Comparison of ENCODE assay signal across 8 cellular contexts in genomic region chr16:67013238-67013822, GRCh38. TPM values are rescaled to one million over a fixed set of nuclear protein-coding genes. Genes with fewer than 3 reads are reported as not detected.
DNase-seq lines count a peak whose midpoint lies in the region; ATAC-seq, FAIRE-seq and TF ChIP-seq lines count a peak whose summit lies in the region.

No MANE protein-coding gene starts in this region.

- POLR2A ChIA-PET in AG04450 (lab: Yijun Ruan, JAX): interaction anchor here (0.7 kb wide), 1 partner anchor 109 kb away, joined by 3 read pairs; no protein-coding TSS in a partner anchor

- H3K4me1 ChIP-seq in mucosa of stomach (ENCODE audit: control insufficient read depth, insufficient read depth, low read length): peaks cover 6% of the 10 kb centered on the region

- CTCF ChIA-PET in AG04450 (lab: Charles Lee): interaction anchor here (0.6 to 2.2 kb wide), 5 partner anchors 88 to 510 kb away, joined by 3 to 11 read pairs (median 4); partner anchors contain the start of gene NAE1

- no peak for ATAC-seq in GM18867 (IDR thresholded peaks at IDR 0.05; ENCODE audit: unreplicated experiment)
- ATAC-seq in HG02588 (IDR thresholded peaks at IDR 0.05; ENCODE audit: unreplicated experiment): no peak

- TF ChIP-seq CTCF in AG04450 (IDR thresholded peaks at IDR 0.05; ENCODE audit: low read depth, low read length): no peak
- TF ChIP-seq CTCF in HFF-Myc (IDR thresholded peaks at IDR 0.05; ENCODE audit: low read depth, low read length, missing control alignments): no peak
- no peak for TF ChIP-seq CTCF in bronchial epithelial cell (IDR thresholded peaks at IDR 0.05; ENCODE audit: insufficient read depth, low read length, severe bottlenecking)
- no peak for TF ChIP-seq CTCF in endothelial cell (IDR thresholded peaks at IDR 0.05; ENCODE audit: unreplicated experiment)

- H3K9ac ChIP-seq in mucosa of stomach (ENCODE audit: low read length): peak overlapping the region; percentile 51

- DNase-seq in AG04450 (ENCODE audit: low read depth, low spot score): no peak
- no peak for DNase-seq in HFF-Myc (ENCODE audit: extremely low read depth, low read depth)
- DNase-seq in bronchial epithelial cell (ENCODE audit: low read depth): no peak
- DNase-seq in Kasumi-1 (lab: John Stamatoyannopoulos, UW): no peak
- DNase-seq in endothelial cell (ENCODE audit: low spot score): no peak

- no peaks in the 10 kb centered on the region for H3K9me3 Mint-ChIP-seq in endothelial cell (ENCODE audit: unreplicated experiment)

- H3K36me3 ChIP-seq in bronchial epithelial cell (ENCODE audit: control insufficient read depth, insufficient read depth, low read length) (no peaks in the 10 kb centered on the region), mucosa of stomach (ENCODE audit: control insufficient read depth, insufficient read depth, low read length) (no peaks in the 10 kb centered on the region)

- no peak overlapping the region for H3K4me3 Mint-ChIP-seq in endothelial cell (ENCODE audit: unreplicated experiment)

- no peaks in the 10 kb centered on the region for H3K36me3 Mint-ChIP-seq in endothelial cell (ENCODE audit: low read depth, unreplicated experiment)

- H3K27ac Mint-ChIP-seq in endothelial cell (ENCODE audit: unreplicated experiment): no peak overlapping the region

- H3K27me3 Mint-ChIP-seq in endothelial cell (ENCODE audit: unreplicated experiment): peaks cover 14% of the 10 kb centered on the region

- H3K4me3 ChIP-seq in AG04450 (ENCODE audit: low read depth, low read length): peak overlapping the region; percentile 50
- H3K4me3 ChIP-seq in HFF-Myc (replicated peaks; ENCODE audit: low read depth, low read length): peak overlapping the region; percentile 34
- peak overlapping the region; percentile 30 for H3K4me3 ChIP-seq in bronchial epithelial cell (ENCODE audit: low read depth, low read length)
- no peak overlapping the region for H3K4me3 ChIP-seq in mucosa of stomach (ENCODE audit: low read length)

- H3K27me3 ChIP-seq in AG04450 (ENCODE audit: control insufficient read depth, insufficient read depth, low read length) (peaks cover 13% of the 10 kb centered on the region), bronchial epithelial cell (ENCODE audit: control insufficient read depth, insufficient read depth, low read length) (peaks cover 7% of the 10 kb centered on the region), mucosa of stomach (ENCODE audit: control insufficient read depth, insufficient read depth, low read length) (peaks cover 32% of the 10 kb centered on the region)

- H3K27ac ChIP-seq in AG04450 (ENCODE audit: low read depth, low read length): no peak overlapping the region

- no peak for FAIRE-seq in bronchial epithelial cell (lab: Jason Lieb, UNC)

- H3K9me3 ChIP-seq in AG04450 (ENCODE audit: control insufficient read depth, insufficient read depth, low read length) (no peaks in the 10 kb centered on the region), mucosa of stomach (ENCODE audit: control insufficient read depth, low read length) (no peaks in the 10 kb centered on the region)

- H3K4me1 Mint-ChIP-seq in endothelial cell (ENCODE audit: unreplicated experiment): no peaks in the 10 kb centered on the region

RNA-seq across cellular contexts. Expression of gene CBFB, which starts 15.6 kb away (rescaled TPM):
- 35.9 and 46.1 TPM in 2 replicates for polyA plus RNA-seq in AG04450 (2011; rRNA removed)
- 50.0 and 63.2 TPM in 2 replicates for polyA minus RNA-seq in AG04450 (2011; rRNA and poly(A)+ RNA removed)
- 101 and 121 TPM in 2 replicates for total RNA-seq in bronchial epithelial cell
- 65.8 TPM for total RNA-seq in endothelial cell (ENCODE audit: unreplicated experiment)

RNA-seq across cellular contexts. Expression of gene CES4A, which starts 24.9 kb away (rescaled TPM):
- polyA plus RNA-seq in AG04450 (2011; rRNA removed): 2.8 and 3.3 TPM in 2 replicates
- 1.4 and 1.9 TPM in 2 replicates for polyA minus RNA-seq in AG04450 (2011; rRNA and poly(A)+ RNA removed)
- total RNA-seq in bronchial epithelial cell (1.1 and 1.5 TPM in 2 replicates), endothelial cell (ENCODE audit: unreplicated experiment) (1.1 TPM)

RNA-seq across cellular contexts. Expression of gene CES3, which starts 52.3 kb away (rescaled TPM):
- 0.06 and 0.12 TPM in 2 replicates for polyA plus RNA-seq in AG04450 (2011; rRNA removed)
- polyA minus RNA-seq in AG04450 (2011; rRNA and poly(A)+ RNA removed): 0.05 TPM in 1 of 2 replicates, not detected in the other
- total RNA-seq in bronchial epithelial cell (1.6 and 6.3 TPM in 2 replicates), endothelial cell (ENCODE audit: unreplicated experiment) (2.5 TPM)
